In the genomic region with DNA sequence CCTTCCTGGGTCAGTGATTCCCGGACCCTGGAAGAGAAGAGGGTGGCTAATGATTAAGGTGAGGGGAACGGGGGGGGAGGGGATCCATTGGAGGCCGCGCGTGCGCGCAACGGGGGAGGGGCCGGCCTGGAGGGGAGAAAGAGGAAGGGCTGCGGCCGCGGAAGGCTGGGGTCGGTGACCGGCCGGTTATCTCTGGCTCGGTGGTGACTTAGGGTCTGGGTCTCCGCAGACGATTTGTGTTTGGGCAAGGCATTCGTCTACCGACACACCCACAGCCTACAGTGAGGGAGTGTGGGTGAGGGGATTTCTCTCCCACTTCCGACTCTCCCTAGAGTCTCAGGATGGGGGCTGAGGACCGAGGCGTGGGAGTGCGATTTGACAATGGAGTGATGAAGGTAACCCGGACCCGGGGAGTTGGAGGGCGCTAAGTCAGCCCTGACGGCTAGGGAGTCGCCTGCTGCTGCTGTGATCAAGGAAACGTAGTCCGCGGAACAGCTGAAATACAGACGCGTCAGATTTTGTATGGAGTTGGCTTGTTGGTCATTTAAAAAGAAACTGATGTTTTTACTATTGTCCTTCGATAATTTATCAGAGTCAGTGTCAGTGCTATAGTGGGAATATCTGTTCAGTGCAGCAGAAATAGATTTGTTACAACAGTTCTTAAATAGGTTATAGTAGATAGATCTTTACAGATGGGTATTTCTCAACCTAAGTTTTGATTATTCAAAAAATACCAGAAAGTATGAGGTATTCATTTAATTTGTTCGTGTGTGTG, we compare ENCODE assay signal across 8 cellular contexts. TPM values are rescaled to one million over a fixed set of nuclear protein-coding genes. Genes with fewer than 3 reads are reported as not detected.
DNase-seq lines count a peak whose midpoint lies in the region; ATAC-seq lines count a peak whose summit lies in the region.

No MANE protein-coding gene starts in this region.

- DNase-seq in DMS79 treated with DMSO at 0.1 percent for 48 hours (lab: John Stamatoyannopoulos, UW) (peak; percentile 31), DMS79 (lab: John Stamatoyannopoulos, UW) (no peak), NCI-H1105 treated with DMSO at 0.1 percent for 48 hours (lab: John Stamatoyannopoulos, UW) (peak; percentile 73), cerebellum (ENCODE audit: low spot score) (peak; percentile 70), kidney glomerular epithelial cell (lab: John Stamatoyannopoulos, UW) (peak; percentile 72)
- DNase-seq in activated CD4-positive, CD25-positive, alpha-beta regulatory T cell (lab: John Stamatoyannopoulos, UW) = peak; percentile 26 to 40 (median 34)
- peak; percentile 36 to 48 (median 45) for DNase-seq in stimulated activated CD4-positive, alpha-beta T cell treated with anti-CD3 and anti-CD28 coated beads, Interleukin-1b, Interleukin-23, amount 100 ng/mL, for 24 hours (ENCODE audit: low read depth in 4 of 4, low spot score in 1 of 4)

- ATAC-seq in HG02642 (IDR thresholded peaks at IDR 0.05; ENCODE audit: poor library complexity, unreplicated experiment) = peak; percentile 58

RNA-seq across cellular contexts. Expression of a gene that starts 0.7 kb away (rescaled TPM):
- 39.8 TPM for total RNA-seq in cerebellum

RNA-seq across cellular contexts. Expression of a gene that starts 54.7 kb away (rescaled TPM):
- total RNA-seq in cerebellum = 120 TPM
